Comparison of ENCODE assay signal across 8 cellular contexts in the genomic region with DNA sequence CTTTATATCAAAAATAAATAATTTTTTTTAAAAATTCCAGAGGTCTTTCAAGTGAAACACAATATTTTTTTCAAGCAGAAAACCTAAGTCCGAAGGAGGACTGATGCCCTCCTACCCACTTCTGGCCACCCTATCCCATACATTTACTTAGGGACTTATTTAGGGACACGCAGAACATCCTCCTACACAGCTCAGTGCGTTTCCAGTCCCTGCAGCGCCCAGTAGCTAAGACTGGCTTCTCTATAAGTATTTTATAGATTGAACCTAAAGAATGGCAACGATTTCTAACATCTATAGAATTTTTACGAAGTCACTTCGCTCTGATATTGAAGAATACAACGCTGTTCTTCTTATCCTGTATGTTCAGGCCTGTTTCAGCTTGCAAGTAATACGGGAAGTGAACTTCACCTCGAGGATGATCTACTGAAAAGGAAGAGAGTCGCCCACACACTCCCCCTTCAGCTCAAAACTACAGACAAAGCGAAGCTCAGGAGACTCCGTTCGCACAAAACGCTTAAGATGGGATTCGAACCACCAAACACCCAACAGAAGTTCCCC. TPM values are rescaled to one million over a fixed set of nuclear protein-coding genes. Genes with fewer than 3 reads are reported as not detected.
DNase-seq lines count a peak whose midpoint lies in the region; ATAC-seq and TF ChIP-seq lines count a peak whose summit lies in the region.

No MANE protein-coding gene starts in this region.

- ATAC-seq in GM21717 (IDR thresholded peaks at IDR 0.05; ENCODE audit: unreplicated experiment) = no peak

- H3K4me3 Mint-ChIP-seq in H9 = peak overlapping the region; percentile 79 to 91

- no peak overlapping the region; the same call in 1 of the 2 replicates for H3K14ac ChIP-seq in H9 (ENCODE audit: insufficient read depth, low read length)

- TF ChIP-seq CTCF in H9 (conservative IDR thresholded peaks at IDR 0.05) (no peak; the same call in 2 of the 3 replicates), fibroblast of villous mesenchyme (IDR thresholded peaks at IDR 0.05; ENCODE audit: insufficient read depth, low read depth, low read length) (no peak)

- H4K91ac ChIP-seq in H9 (ENCODE audit: insufficient read length, low read depth, low read length) = no peak overlapping the region

- no peak overlapping the region for H3T11ph ChIP-seq in H9 (ENCODE audit: low read length)

- no peaks in the 10 kb centered on the region for H4K20me1 ChIP-seq in H9 (ENCODE audit: control insufficient read depth, insufficient read depth, insufficient read length)

- no peaks in the 10 kb centered on the region for H3K27me3 Mint-ChIP-seq in H9 (ENCODE audit: low read depth)

- no peak overlapping the region for H2BK12ac ChIP-seq in H9 (ENCODE audit: insufficient read length, low read depth, low read length)

- H3K79me1 ChIP-seq in H9 (ENCODE audit: insufficient read depth, low read depth, low read length, poor library complexity, severe bottlenecking) = no peaks in the 10 kb centered on the region

- H3K4me3 ChIP-seq in SJSA1 (peak overlapping the region; percentile 75), fibroblast of villous mesenchyme (ENCODE audit: low read depth, low read length) (peak overlapping the region; percentile 77), skeletal muscle satellite cell (ENCODE audit: low read length) (peak overlapping the region; percentile 94)

- no peaks in the 10 kb centered on the region for H3K27me3 ChIP-seq in H9 (ENCODE audit: insufficient read depth, low read length)
- no peaks in the 10 kb centered on the region for H3K27me3 ChIP-seq in SJSA1 (replicated peaks)
- no peaks in the 10 kb centered on the region for H3K27me3 ChIP-seq in skeletal muscle satellite cell (ENCODE audit: control insufficient read depth, insufficient read depth, low read length)

- H3K23ac ChIP-seq in H9 (ENCODE audit: insufficient read length, low read depth, low read length) = no peak overlapping the region

- H3K4me2 ChIP-seq in H9 (ENCODE audit: insufficient read depth, insufficient read length, low read length) = peak overlapping the region; percentile 88
- peak overlapping the region; percentile 89 for H3K4me2 ChIP-seq in skeletal muscle satellite cell (ENCODE audit: low read length)

- peaks cover 11% of the 10 kb centered on the region; the same call in 1 of the 2 replicates for H3K79me2 ChIP-seq in H9 (ENCODE audit: insufficient read depth, low read length)

- no peak overlapping the region for H3K4ac ChIP-seq in H9 (ENCODE audit: low read depth, low read length)

- peaks cover 34% of the 10 kb centered on the region for H3K36me3 ChIP-seq in SJSA1
- peaks cover 20% of the 10 kb centered on the region for H3K36me3 ChIP-seq in skeletal muscle satellite cell (ENCODE audit: insufficient read depth, low read length)

- peaks cover 12% of the 10 kb centered on the region for H3K23me2 ChIP-seq in H9 (ENCODE audit: insufficient read length, low read depth, low read length, poor library complexity, severe bottlenecking)

- WGBS in H9 (ENCODE audit: extremely low coverage, insufficient read length, low lambda C conversion rate) = no CpG with 5 or more reads among the region's 16 CpGs

- H2BK5ac ChIP-seq in H9 (ENCODE audit: insufficient read length, low read length) = no peak overlapping the region

- H3K4me1 ChIP-seq in H9 (ENCODE audit: insufficient read depth, low read length) (peaks cover 6% of the 10 kb centered on the region; the same call in 1 of the 2 replicates), SJSA1 (replicated peaks) (peaks cover 26% of the 10 kb centered on the region), skeletal muscle satellite cell (ENCODE audit: control insufficient read depth, insufficient read depth, low read length) (peaks cover 16% of the 10 kb centered on the region)

- H3K9ac ChIP-seq in H9 (ENCODE audit: extremely low read depth, insufficient read length, low read length) (peak overlapping the region; percentile 90), skeletal muscle satellite cell (ENCODE audit: low read depth, low read length) (peak overlapping the region; percentile 93)

- H3K18ac ChIP-seq in H9 (ENCODE audit: insufficient read length, low read depth, low read length) = peak overlapping the region; percentile 85

- H3K36me3 Mint-ChIP-seq in H9 (ENCODE audit: insufficient read depth in 1 of 3, low read depth in 3 of 3) = peaks cover 29 to 35% (median 34%) of the 10 kb centered on the region in 3 experiments; a peak in 6 of 7 replicates

- H2BK15ac ChIP-seq in H9 (ENCODE audit: low read depth, low read length) = no peak overlapping the region

- no peak overlapping the region for H2BK120ac ChIP-seq in H9 (ENCODE audit: low read depth, low read length, poor library complexity, severe bottlenecking)

- H2AFZ ChIP-seq in H9 (ENCODE audit: low read length) = no peak overlapping the region

- no peaks in the 10 kb centered on the region for H3K9me3 Mint-ChIP-seq in H9

- no peak for TF ChIP-seq POLR2A in erythroblast (IDR thresholded peaks at IDR 0.05; ENCODE audit: low read length)

- no peak overlapping the region for H3K56ac ChIP-seq in H9 (ENCODE audit: insufficient read length, low read depth, low read length)

- no peak overlapping the region for H4K8ac ChIP-seq in H9 (replicated peaks; ENCODE audit: insufficient read length, low read depth, low read length)

- H4K5ac ChIP-seq in H9 (ENCODE audit: insufficient read length, low read depth, low read length) = no peak overlapping the region

- H3K4me1 Mint-ChIP-seq in H9 = peaks cover 32 to 40% of the 10 kb centered on the region in 2 experiments

- no peaks in the 10 kb centered on the region for H3K9me3 ChIP-seq in H9 (ENCODE audit: control insufficient read depth, low read depth, low read length)
- no peaks in the 10 kb centered on the region for H3K9me3 ChIP-seq in SJSA1 (replicated peaks)
- H3K9me3 ChIP-seq in skeletal muscle satellite cell (replicated peaks; ENCODE audit: low read length) = no peaks in the 10 kb centered on the region

- H3K27ac ChIP-seq in H9 (ENCODE audit: insufficient read length, low read depth, low read length) (peak overlapping the region; percentile 68), SJSA1 (peak overlapping the region; percentile 5; the same call in 1 of the 2 replicates)

- H3K27ac Mint-ChIP-seq in H9 = peak overlapping the region; percentile 71 to 97 (median 75); a peak in 4 of 7 replicates

- DNase-seq in H9 (no peak), SJSA1 (ENCODE audit: low read depth in 1 of 2, low spot score in 2 of 2) (no peak), fibroblast of villous mesenchyme (ENCODE audit: low read depth) (no peak), AG08396 (ENCODE audit: low spot score) (no peak), activated gamma-delta T cell (lab: John Stamatoyannopoulos, UW) (no peak), erythroblast (lab: John Stamatoyannopoulos, UW) (no peak)

- no peak overlapping the region for H2BK20ac ChIP-seq in H9 (ENCODE audit: low read depth, low read length, poor library complexity, severe bottlenecking)

- H2AK5ac ChIP-seq in H9 (ENCODE audit: insufficient read length, low read length) = no peak overlapping the region

RNA-seq across cellular contexts. Expression of gene CHEK2, which starts 0.3 kb away (rescaled TPM):
- 54.4 and 61.1 TPM in 2 replicates for total RNA-seq in H9 (2021)
- total RNA-seq in SJSA1 (2014; rRNA removed; shearing (Covaris generic)) = 26.0 and 33.1 TPM in 2 replicates
- total RNA-seq in fibroblast of villous mesenchyme = 17.4 and 22.0 TPM in 2 replicates
- total RNA-seq in skeletal muscle satellite cell (2012; rRNA removed) = 24.2 and 33.0 TPM in 2 replicates

RNA-seq across cellular contexts. Expression of gene HSCB, which starts 0.6 kb away (rescaled TPM):
- total RNA-seq in H9 (2021) = 20.8 and 21.2 TPM in 2 replicates
- total RNA-seq in SJSA1 (2014; rRNA removed; shearing (Covaris generic)) = 22.3 and 22.7 TPM in 2 replicates
- 11.2 and 13.9 TPM in 2 replicates for total RNA-seq in fibroblast of villous mesenchyme
- 19.4 and 24.3 TPM in 2 replicates for total RNA-seq in skeletal muscle satellite cell (2012; rRNA removed)

RNA-seq across cellular contexts. Expression of gene CCDC117, which starts 31.2 kb away (rescaled TPM):
- total RNA-seq in H9 (2021) (40.0 and 41.4 TPM in 2 replicates), fibroblast of villous mesenchyme (21.6 and 34.5 TPM in 2 replicates)
- 56.9 and 60.0 TPM in 2 replicates for total RNA-seq in SJSA1 (2014; rRNA removed; shearing (Covaris generic))
- total RNA-seq in skeletal muscle satellite cell (2012; rRNA removed) = 14.7 and 16.2 TPM in 2 replicates

RNA-seq across cellular contexts. Expression of gene XBP1, which starts 59.1 kb away (rescaled TPM):
- 114 and 116 TPM in 2 replicates for total RNA-seq in H9 (2021)
- total RNA-seq in SJSA1 (2014; rRNA removed; shearing (Covaris generic)) = 128 and 143 TPM in 2 replicates
- 219 and 247 TPM in 2 replicates for total RNA-seq in fibroblast of villous mesenchyme
- 153 and 161 TPM in 2 replicates for total RNA-seq in skeletal muscle satellite cell (2012; rRNA removed)
